22 cellular contexts compared by ENCODE assay signal in genomic region chr13:107119989-107120881, GRCh38.
"Had no signal": no experiment of that assay in that cellular context is flagged by ENCODE, and none has a peak within 500 bp of the region (broad histone marks: within the 10 kb centered on the region; RNA-seq: fewer than 3 reads in every experiment).

No MANE protein-coding gene starts in this region.

- H3K4me3 Mint-ChIP-seq: activated CD4-positive, alpha-beta T cell treated with anti-CD3 and anti-CD28 coated beads, Interleukin-2, amount 10 ng/mL, durations not matched to agents 7 days and 5 days; activated CD8-positive, alpha-beta T cell treated with anti-CD3 and anti-CD28 coated beads, Interleukin-2, amount 10 ng/mL, durations not matched to agents 7 days and 5 days; activated T-cell treated with anti-CD3 and anti-CD28 coated beads, Interleukin-2, amount 50 U/mL, for 24 hours; central memory CD8-positive, alpha-beta T cell; endodermal cell; naive thymus-derived CD4-positive, alpha-beta T cell; stimulated activated memory B cell treated with anti-CD40 and anti-IgM and Interleukin-4, amounts not matched to agents 10 μg/mL and 1 μg/mL and 100 μg/mL, for 72 hours; type B pancreatic cell had no signal

- H3K4me1 ChIP-seq: colonic mucosa, gastrocnemius medialis, testis had no signal

- FAIRE-seq: kidney, pancreas had no signal

- H3K4me3 ChIP-seq: colonic mucosa, gastrocnemius medialis, pancreas, testis had no signal

- H3K36me3 ChIP-seq: brain microvascular endothelial cell, colonic mucosa, gastrocnemius medialis, pancreas had no signal

- DNase-seq: activated CD4-positive, alpha-beta T cell treated with anti-CD3 and anti-CD28 coated beads, Interleukin-2, amount 10 ng/mL, durations not matched to agents 7 days and 5 days; activated CD8-positive, alpha-beta T cell treated with anti-CD3 and anti-CD28 coated beads, Interleukin-2, amount 10 ng/mL, durations not matched to agents 7 days and 5 days; activated naive CD4-positive, alpha-beta T cell treated with Interleukin-2 at 50 U/mL for 16 hours; activated T-cell treated with anti-CD3 and anti-CD28 coated beads, Interleukin-2, amount 50 U/mL, for 24 hours; anterior cingulate cortex; brain microvascular endothelial cell; colonic mucosa; endodermal cell; gastrocnemius medialis; head of caudate nucleus; kidney; left ventricle myocardium superior; naive thymus-derived CD4-positive, alpha-beta T cell; pancreas; stimulated activated CD4-positive, alpha-beta T cell treated with anti-CD3 and anti-CD28 coated beads, Interleukin-4, amount 100 ng/mL, for 24 hours; testis had no signal

- H3K4me1 Mint-ChIP-seq: activated CD4-positive, alpha-beta T cell treated with anti-CD3 and anti-CD28 coated beads, Interleukin-2, amount 10 ng/mL, durations not matched to agents 7 days and 5 days; central memory CD8-positive, alpha-beta T cell; naive thymus-derived CD4-positive, alpha-beta T cell; stimulated activated memory B cell treated with anti-CD40 and anti-IgM and Interleukin-4, amounts not matched to agents 10 μg/mL and 1 μg/mL and 100 μg/mL, for 72 hours had no signal

- H3K27ac ChIP-seq: brain microvascular endothelial cell, colonic mucosa, gastrocnemius medialis, pancreas, testis had no signal

- H3K27ac Mint-ChIP-seq: activated CD4-positive, alpha-beta T cell treated with anti-CD3 and anti-CD28 coated beads, Interleukin-2, amount 10 ng/mL, durations not matched to agents 7 days and 5 days; activated CD8-positive, alpha-beta T cell treated with anti-CD3 and anti-CD28 coated beads, Interleukin-2, amount 10 ng/mL, durations not matched to agents 7 days and 5 days; activated T-cell treated with anti-CD3 and anti-CD28 coated beads, Interleukin-2, amount 50 U/mL, for 24 hours; activated T-helper 2 cell treated with anti-CD3 and anti-CD28 coated beads, Interferon-gamma antibody, Interleukin-2, Interleukin-4, amounts not matched to agents 10 μg/mL and 5 μg/mL and 100 μg/mL, durations not matched to agents 14 hours and 24 hours and 36 hours; endodermal cell; naive thymus-derived CD4-positive, alpha-beta T cell; stimulated activated memory B cell treated with anti-CD40 and anti-IgM and Interleukin-4, amounts not matched to agents 10 μg/mL and 1 μg/mL and 100 μg/mL, for 72 hours; type B pancreatic cell had no signal

- H3K9me3 ChIP-seq: colonic mucosa, gastrocnemius medialis, pancreas, testis had no signal

- H3K27me3 Mint-ChIP-seq: activated CD4-positive, alpha-beta T cell treated with anti-CD3 and anti-CD28 coated beads, Interleukin-2, amount 10 ng/mL, durations not matched to agents 7 days and 5 days; activated T-cell treated with anti-CD3 and anti-CD28 coated beads, Interleukin-2, amount 50 U/mL, for 24 hours; central memory CD8-positive, alpha-beta T cell; stimulated activated memory B cell treated with anti-CD40 and anti-IgM and Interleukin-4, amounts not matched to agents 10 μg/mL and 1 μg/mL and 100 μg/mL, for 72 hours had no signal

- H3K27me3 ChIP-seq: brain microvascular endothelial cell, colonic mucosa, gastrocnemius medialis, pancreas, testis had no signal

- H3K36me3 Mint-ChIP-seq: naive thymus-derived CD4-positive, alpha-beta T cell; stimulated activated memory B cell treated with anti-CD40 and anti-IgM and Interleukin-4, amounts not matched to agents 10 μg/mL and 1 μg/mL and 100 μg/mL, for 72 hours; type B pancreatic cell had no signal

- ATAC-seq: activated CD4-positive, CD25-positive, alpha-beta regulatory T cell treated with anti-CD3 and anti-CD28 coated beads, Interleukin-2, amount 50 U/mL, for 24 hours; activated CD8-positive, alpha-beta T cell treated with anti-CD3 and anti-CD28 coated beads, Interleukin-2, amount 10 ng/mL, durations not matched to agents 7 days and 5 days; gastrocnemius medialis; left ventricle myocardium superior; naive thymus-derived CD4-positive, alpha-beta T cell; sciatic nerve; stimulated activated memory B cell treated with anti-CD40 and anti-IgM and Interleukin-4, amounts not matched to agents 10 μg/mL and 1 μg/mL and 100 μg/mL, for 72 hours had no signal

- H3K9me3 Mint-ChIP-seq: activated CD4-positive, alpha-beta T cell treated with anti-CD3 and anti-CD28 coated beads, Interleukin-2, amount 10 ng/mL, durations not matched to agents 7 days and 5 days; activated T-cell treated with anti-CD3 and anti-CD28 coated beads, Interleukin-2, amount 50 U/mL, for 24 hours; endodermal cell; stimulated activated memory B cell treated with anti-CD40 and anti-IgM and Interleukin-4, amounts not matched to agents 10 μg/mL and 1 μg/mL and 100 μg/mL, for 72 hours; type B pancreatic cell had no signal
